In the genomic region with DNA sequence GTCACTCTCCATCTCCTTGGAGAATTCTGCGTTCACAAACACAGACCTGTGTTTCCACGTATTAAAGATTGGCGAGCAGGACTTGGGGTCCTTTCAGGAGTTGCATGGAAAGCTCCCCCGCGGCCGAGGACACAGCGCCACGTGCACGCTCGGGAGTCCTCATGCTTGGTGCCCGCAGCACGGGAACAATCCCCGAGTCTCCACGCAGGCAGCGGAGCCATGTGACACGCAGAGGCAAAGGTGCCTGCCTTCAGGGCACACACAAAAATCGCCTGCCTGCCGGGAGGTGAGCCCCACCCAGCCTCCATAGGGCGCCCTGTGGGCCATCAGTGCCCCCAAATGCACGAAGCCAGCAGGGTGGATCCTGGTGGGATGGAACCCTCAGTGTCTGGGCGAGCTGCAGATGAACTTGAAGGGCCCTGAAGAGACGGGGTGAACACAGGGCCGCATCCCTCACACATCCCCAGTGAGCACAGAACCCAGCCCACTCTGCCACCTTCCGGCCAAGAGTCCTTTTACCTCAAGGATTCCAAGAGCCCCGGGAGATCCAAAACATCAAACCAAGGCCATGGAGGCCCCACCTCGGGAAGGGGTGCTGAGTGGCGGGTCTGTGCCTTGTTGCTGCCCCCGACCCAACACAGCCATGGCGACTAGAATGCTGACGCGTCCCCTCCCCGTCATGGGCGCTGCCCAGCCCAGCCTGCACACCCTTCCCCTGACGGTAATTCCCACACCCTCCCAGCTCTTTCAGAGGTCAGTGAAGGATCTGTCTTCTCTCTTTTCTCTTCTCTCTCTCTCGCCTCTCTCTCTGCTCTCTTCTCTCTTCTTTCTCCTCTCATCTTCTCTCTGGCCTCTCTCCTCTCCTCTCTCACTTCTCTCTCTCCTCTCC, we compare ENCODE assay signal across 1 cellular context.
TF ChIP-seq lines count a peak whose summit lies in the region.

No MANE protein-coding gene starts in this region.

TF ChIP-seq in WTC11, 78 proteins besides CTCF, POLR2A, EP300 and RAD21:
- TF ChIP-seq, protein P1, sequence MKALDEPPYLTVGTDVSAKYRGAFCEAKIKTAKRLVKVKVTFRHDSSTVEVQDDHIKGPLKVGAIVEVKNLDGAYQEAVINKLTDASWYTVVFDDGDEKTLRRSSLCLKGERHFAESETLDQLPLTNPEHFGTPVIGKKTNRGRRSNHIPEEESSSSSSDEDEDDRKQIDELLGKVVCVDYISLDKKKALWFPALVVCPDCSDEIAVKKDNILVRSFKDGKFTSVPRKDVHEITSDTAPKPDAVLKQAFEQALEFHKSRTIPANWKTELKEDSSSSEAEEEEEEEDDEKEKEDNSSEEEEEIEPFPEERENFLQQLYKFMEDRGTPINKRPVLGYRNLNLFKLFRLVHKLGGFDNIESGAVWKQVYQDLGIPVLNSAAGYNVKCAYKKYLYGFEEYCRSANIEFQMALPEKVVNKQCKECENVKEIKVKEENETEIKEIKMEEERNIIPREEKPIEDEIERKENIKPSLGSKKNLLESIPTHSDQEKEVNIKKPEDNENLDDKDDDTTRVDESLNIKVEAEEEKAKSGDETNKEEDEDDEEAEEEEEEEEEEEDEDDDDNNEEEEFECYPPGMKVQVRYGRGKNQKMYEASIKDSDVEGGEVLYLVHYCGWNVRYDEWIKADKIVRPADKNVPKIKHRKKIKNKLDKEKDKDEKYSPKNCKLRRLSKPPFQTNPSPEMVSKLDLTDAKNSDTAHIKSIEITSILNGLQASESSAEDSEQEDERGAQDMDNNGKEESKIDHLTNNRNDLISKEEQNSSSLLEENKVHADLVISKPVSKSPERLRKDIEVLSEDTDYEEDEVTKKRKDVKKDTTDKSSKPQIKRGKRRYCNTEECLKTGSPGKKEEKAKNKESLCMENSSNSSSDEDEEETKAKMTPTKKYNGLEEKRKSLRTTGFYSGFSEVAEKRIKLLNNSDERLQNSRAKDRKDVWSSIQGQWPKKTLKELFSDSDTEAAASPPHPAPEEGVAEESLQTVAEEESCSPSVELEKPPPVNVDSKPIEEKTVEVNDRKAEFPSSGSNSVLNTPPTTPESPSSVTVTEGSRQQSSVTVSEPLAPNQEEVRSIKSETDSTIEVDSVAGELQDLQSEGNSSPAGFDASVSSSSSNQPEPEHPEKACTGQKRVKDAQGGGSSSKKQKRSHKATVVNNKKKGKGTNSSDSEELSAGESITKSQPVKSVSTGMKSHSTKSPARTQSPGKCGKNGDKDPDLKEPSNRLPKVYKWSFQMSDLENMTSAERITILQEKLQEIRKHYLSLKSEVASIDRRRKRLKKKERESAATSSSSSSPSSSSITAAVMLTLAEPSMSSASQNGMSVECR (CRISPR knock-in tag; IDR thresholded peaks at IDR 0.05; ENCODE audit: borderline replicate concordance), result no peak
- TF ChIP-seq RELA (CRISPR knock-in tag; IDR thresholded peaks at IDR 0.05; ENCODE audit: borderline replicate concordance) (no peak), ZNF121 (CRISPR knock-in tag; IDR thresholded peaks at IDR 0.05) (no peak), TCF7 (CRISPR knock-in tag; IDR thresholded peaks at IDR 0.05; ENCODE audit: low read depth) (no peak), NR1H2 (CRISPR knock-in tag; IDR thresholded peaks at IDR 0.05) (no peak), PRRX2 (CRISPR knock-in tag; IDR thresholded peaks at IDR 0.05) (no peak), FOXP1 (CRISPR knock-in tag; IDR thresholded peaks at IDR 0.05; ENCODE audit: borderline replicate concordance) (no peak), ATF1 (CRISPR knock-in tag; IDR thresholded peaks at IDR 0.05) (no peak), ESRRA (CRISPR knock-in tag; IDR thresholded peaks at IDR 0.05; ENCODE audit: borderline replicate concordance) (no peak), ZNF671 (CRISPR knock-in tag; IDR thresholded peaks at IDR 0.05) (no peak)
- TF ChIP-seq, protein P2, sequence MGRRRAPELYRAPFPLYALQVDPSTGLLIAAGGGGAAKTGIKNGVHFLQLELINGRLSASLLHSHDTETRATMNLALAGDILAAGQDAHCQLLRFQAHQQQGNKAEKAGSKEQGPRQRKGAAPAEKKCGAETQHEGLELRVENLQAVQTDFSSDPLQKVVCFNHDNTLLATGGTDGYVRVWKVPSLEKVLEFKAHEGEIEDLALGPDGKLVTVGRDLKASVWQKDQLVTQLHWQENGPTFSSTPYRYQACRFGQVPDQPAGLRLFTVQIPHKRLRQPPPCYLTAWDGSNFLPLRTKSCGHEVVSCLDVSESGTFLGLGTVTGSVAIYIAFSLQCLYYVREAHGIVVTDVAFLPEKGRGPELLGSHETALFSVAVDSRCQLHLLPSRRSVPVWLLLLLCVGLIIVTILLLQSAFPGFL (CRISPR knock-in tag; IDR thresholded peaks at IDR 0.05; ENCODE audit: borderline replicate concordance), result no peak
